28 cellular contexts compared by ENCODE assay signal in genomic region chr4:86439293-86439692, GRCh38.
"Had no signal": no experiment of that assay in that cellular context is flagged by ENCODE, and none has a peak within 500 bp of the region (broad histone marks: within the 10 kb centered on the region; RNA-seq: fewer than 3 reads in every experiment).

No MANE protein-coding gene starts in this region.

- DNase-seq: colonic mucosa; cortex of kidney; dermis blood vessel endothelial cell; dorsolateral prefrontal cortex; effector CD4-positive, alpha-beta T cell; effector CD8-positive, alpha-beta T cell; effector memory CD4-positive, alpha-beta T cell; effector memory CD8-positive, alpha-beta T cell; endodermal cell; erythroblast; esophagus squamous epithelium; foreskin fibroblast; foreskin keratinocyte; foreskin melanocyte; gastrocnemius medialis; glutamatergic neuron; head of caudate nucleus; heart left ventricle; heart right ventricle had no signal

- H3K4me3 Mint-ChIP-seq: dendritic cell treated with granulocyte-macrophage colony-stimulating factor and Interleukin-4, amounts not matched to agents 40 ng/mL and 50 ng/mL, for 4 days; effector memory CD8-positive, alpha-beta T cell; endodermal cell had no signal

- H3K4me3 ChIP-seq: colonic mucosa, coronary artery, dorsolateral prefrontal cortex, esophagus muscularis mucosa, esophagus squamous epithelium, gastrocnemius medialis, gastroesophageal sphincter, heart left ventricle, heart right ventricle had no signal

- H3K9me3 Mint-ChIP-seq: dendritic cell treated with granulocyte-macrophage colony-stimulating factor and Interleukin-4, amounts not matched to agents 40 ng/mL and 50 ng/mL, for 4 days had no signal

- H3K27ac Mint-ChIP-seq: dendritic cell treated with granulocyte-macrophage colony-stimulating factor and Interleukin-4, amounts not matched to agents 40 ng/mL and 50 ng/mL, for 4 days; effector memory CD8-positive, alpha-beta T cell; endodermal cell had no signal

- H3K4me1 ChIP-seq: colonic mucosa, esophagus muscularis mucosa, gastrocnemius medialis, gastroesophageal sphincter, heart left ventricle, heart right ventricle had no signal

- H3K27me3 ChIP-seq: colonic mucosa, dorsolateral prefrontal cortex, esophagus muscularis mucosa, esophagus squamous epithelium, foreskin keratinocyte, gastrocnemius medialis, gastroesophageal sphincter, heart left ventricle, heart right ventricle had no signal

- H3K27me3 Mint-ChIP-seq: dendritic cell treated with granulocyte-macrophage colony-stimulating factor and Interleukin-4, amounts not matched to agents 40 ng/mL and 50 ng/mL, for 4 days had no signal

- FAIRE-seq: endometrium, endothelial cell of umbilical vein, frontal cortex had no signal

- ATAC-seq: effector memory CD8-positive, alpha-beta T cell; esophagus mucosa; foreskin keratinocyte; gastrocnemius medialis; gastroesophageal sphincter; heart left ventricle; heart right ventricle had no signal

- H3K9me3 ChIP-seq: colonic mucosa, esophagus muscularis mucosa, gastrocnemius medialis, gastroesophageal sphincter had no signal

- H3K27ac ChIP-seq: colonic mucosa, coronary artery, dorsolateral prefrontal cortex, epithelial cell of prostate, esophagus muscularis mucosa, esophagus squamous epithelium, foreskin keratinocyte, gastrocnemius medialis, gastroesophageal sphincter, heart left ventricle, heart right ventricle had no signal

- H3K36me3 ChIP-seq: colonic mucosa, esophagus muscularis mucosa, esophagus squamous epithelium, gastrocnemius medialis, gastroesophageal sphincter, heart left ventricle, heart right ventricle had no signal
